In the genomic region with DNA sequence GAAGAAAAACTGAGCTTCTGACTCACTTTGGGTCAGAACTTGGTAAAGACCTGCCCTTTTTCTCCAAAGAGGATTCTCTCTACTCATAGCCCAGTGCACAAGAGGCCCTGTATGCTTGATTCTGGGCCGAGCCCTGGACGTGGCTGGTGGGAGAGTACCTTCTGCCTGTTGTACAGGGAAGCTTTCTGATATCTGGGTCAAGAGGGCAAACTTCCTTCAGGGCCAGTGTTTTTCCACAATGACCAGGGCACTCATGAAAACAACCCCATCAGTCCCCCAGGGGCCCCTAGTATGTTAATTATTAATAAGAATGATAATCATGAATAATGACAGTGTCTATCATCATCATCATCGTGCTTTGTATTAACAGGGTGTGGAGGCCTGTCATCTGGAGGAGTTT, we compare ENCODE assay signal across 1 cellular context.
TF ChIP-seq lines count a peak whose summit lies in the region.

No MANE protein-coding gene starts in this region.

TF ChIP-seq in HepG2, 621 proteins besides CTCF, POLR2A, EP300 and RAD21 (continued from another document and continues in another):
- TF ChIP-seq, protein P1, sequence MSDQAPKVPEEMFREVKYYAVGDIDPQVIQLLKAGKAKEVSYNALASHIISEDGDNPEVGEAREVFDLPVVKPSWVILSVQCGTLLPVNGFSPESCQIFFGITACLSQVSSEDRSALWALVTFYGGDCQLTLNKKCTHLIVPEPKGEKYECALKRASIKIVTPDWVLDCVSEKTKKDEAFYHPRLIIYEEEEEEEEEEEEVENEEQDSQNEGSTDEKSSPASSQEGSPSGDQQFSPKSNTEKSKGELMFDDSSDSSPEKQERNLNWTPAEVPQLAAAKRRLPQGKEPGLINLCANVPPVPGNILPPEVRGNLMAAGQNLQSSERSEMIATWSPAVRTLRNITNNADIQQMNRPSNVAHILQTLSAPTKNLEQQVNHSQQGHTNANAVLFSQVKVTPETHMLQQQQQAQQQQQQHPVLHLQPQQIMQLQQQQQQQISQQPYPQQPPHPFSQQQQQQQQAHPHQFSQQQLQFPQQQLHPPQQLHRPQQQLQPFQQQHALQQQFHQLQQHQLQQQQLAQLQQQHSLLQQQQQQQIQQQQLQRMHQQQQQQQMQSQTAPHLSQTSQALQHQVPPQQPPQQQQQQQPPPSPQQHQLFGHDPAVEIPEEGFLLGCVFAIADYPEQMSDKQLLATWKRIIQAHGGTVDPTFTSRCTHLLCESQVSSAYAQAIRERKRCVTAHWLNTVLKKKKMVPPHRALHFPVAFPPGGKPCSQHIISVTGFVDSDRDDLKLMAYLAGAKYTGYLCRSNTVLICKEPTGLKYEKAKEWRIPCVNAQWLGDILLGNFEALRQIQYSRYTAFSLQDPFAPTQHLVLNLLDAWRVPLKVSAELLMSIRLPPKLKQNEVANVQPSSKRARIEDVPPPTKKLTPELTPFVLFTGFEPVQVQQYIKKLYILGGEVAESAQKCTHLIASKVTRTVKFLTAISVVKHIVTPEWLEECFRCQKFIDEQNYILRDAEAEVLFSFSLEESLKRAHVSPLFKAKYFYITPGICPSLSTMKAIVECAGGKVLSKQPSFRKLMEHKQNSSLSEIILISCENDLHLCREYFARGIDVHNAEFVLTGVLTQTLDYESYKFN (CRISPR knock-in tag; conservative IDR thresholded peaks at IDR 0.05) = peak; percentile 68
- TF ChIP-seq NR2F1 (CRISPR knock-in tag; IDR thresholded peaks at IDR 0.05) = peak in 1 of 2 experiments; percentile 18; a peak in 2 of 4 replicates
- TF ChIP-seq ZNF605 (CRISPR knock-in tag; IDR thresholded peaks at IDR 0.05) = peak; percentile 34; the same call in 1 of the 2 replicates
- TF ChIP-seq MED13 (CRISPR knock-in tag; IDR thresholded peaks at IDR 0.05) = 0 out of 2 replicates have a peak, but pooled peaks have one; percentile 25
- TF ChIP-seq ZFX (CRISPR knock-in tag; IDR thresholded peaks at IDR 0.05; ENCODE audit: low read depth) = peak; percentile 47; the same call in 1 of the 2 replicates
- TF ChIP-seq SP2 (CRISPR knock-in tag; IDR thresholded peaks at IDR 0.05) = no peak
- no peak for TF ChIP-seq ZNF281 (CRISPR knock-in tag; IDR thresholded peaks at IDR 0.05; ENCODE audit: borderline replicate concordance)
- peak; percentile 46; the same call in 1 of the 2 replicates for TF ChIP-seq MED1 (CRISPR knock-in tag; IDR thresholded peaks at IDR 0.05)
- TF ChIP-seq PHF21A (CRISPR knock-in tag; IDR thresholded peaks at IDR 0.05) = 0 out of 2 replicates have a peak, but pooled peaks have one; percentile 5
- TF ChIP-seq PATZ1 (CRISPR knock-in tag; IDR thresholded peaks at IDR 0.05) = 0 out of 2 replicates have a peak, but pooled peaks have one; percentile 7
- no peak for TF ChIP-seq TOE1 (CRISPR knock-in tag; IDR thresholded peaks at IDR 0.05)
- TF ChIP-seq FOXJ3 (CRISPR knock-in tag; IDR thresholded peaks at IDR 0.05; ENCODE audit: borderline replicate concordance) = peak; percentile 57; the same call in 1 of the 2 replicates
- no peak for TF ChIP-seq CC2D1A (CRISPR knock-in tag; IDR thresholded peaks at IDR 0.05)
- TF ChIP-seq ELF4 (CRISPR knock-in tag; IDR thresholded peaks at IDR 0.05; ENCODE audit: borderline replicate concordance) = no peak
- peak; percentile 27; the same call in 1 of the 2 replicates for TF ChIP-seq IKZF5 (CRISPR knock-in tag; IDR thresholded peaks at IDR 0.05)
- no peak for TF ChIP-seq SOX13 (IDR thresholded peaks at IDR 0.05)
- peak in 1 of 2 experiments; percentile 47; a peak in 1 of 4 replicates for TF ChIP-seq SOX13 (CRISPR knock-in tag; conservative IDR thresholded peaks at IDR 0.05 in 1 of 2, IDR thresholded peaks at IDR 0.05 in 1 of 2)
- peak; percentile 33; the same call in 1 of the 2 replicates for TF ChIP-seq ISL2 (CRISPR knock-in tag; IDR thresholded peaks at IDR 0.05)
- TF ChIP-seq CHD4 (IDR thresholded peaks at IDR 0.05; ENCODE audit: borderline replicate concordance, low read length) = no peak
- TF ChIP-seq, protein P2, sequence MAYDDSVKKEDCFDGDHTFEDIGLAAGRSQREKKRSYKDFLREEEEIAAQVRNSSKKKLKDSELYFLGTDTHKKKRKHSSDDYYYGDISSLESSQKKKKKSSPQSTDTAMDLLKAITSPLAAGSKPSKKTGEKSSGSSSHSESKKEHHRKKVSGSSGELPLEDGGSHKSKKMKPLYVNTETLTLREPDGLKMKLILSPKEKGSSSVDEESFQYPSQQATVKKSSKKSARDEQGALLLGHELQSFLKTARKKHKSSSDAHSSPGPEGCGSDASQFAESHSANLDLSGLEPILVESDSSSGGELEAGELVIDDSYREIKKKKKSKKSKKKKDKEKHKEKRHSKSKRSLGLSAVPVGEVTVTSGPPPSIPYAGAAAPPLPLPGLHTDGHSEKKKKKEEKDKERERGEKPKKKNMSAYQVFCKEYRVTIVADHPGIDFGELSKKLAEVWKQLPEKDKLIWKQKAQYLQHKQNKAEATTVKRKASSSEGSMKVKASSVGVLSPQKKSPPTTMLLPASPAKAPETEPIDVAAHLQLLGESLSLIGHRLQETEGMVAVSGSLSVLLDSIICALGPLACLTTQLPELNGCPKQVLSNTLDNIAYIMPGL (CRISPR knock-in tag; IDR thresholded peaks at IDR 0.05; ENCODE audit: borderline replicate concordance in 1 of 2, low read depth in 1 of 2) = 0 out of 4 replicates have a peak, but pooled peaks of 1 of the 2 experiments have one; percentile 35
- TF ChIP-seq, protein P3, sequence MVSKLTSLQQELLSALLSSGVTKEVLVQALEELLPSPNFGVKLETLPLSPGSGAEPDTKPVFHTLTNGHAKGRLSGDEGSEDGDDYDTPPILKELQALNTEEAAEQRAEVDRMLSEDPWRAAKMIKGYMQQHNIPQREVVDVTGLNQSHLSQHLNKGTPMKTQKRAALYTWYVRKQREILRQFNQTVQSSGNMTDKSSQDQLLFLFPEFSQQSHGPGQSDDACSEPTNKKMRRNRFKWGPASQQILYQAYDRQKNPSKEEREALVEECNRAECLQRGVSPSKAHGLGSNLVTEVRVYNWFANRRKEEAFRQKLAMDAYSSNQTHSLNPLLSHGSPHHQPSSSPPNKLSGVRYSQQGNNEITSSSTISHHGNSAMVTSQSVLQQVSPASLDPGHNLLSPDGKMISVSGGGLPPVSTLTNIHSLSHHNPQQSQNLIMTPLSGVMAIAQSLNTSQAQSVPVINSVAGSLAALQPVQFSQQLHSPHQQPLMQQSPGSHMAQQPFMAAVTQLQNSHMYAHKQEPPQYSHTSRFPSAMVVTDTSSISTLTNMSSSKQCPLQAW (CRISPR knock-in tag; IDR thresholded peaks at IDR 0.05) = 0 out of 2 replicates have a peak, but pooled peaks have one; percentile 36
- no peak for TF ChIP-seq DPF2 (CRISPR knock-in tag; IDR thresholded peaks at IDR 0.05; ENCODE audit: borderline replicate concordance, low read depth)
- peak; percentile 57 for TF ChIP-seq HNF4A (CRISPR knock-in tag; IDR thresholded peaks at IDR 0.05)
- TF ChIP-seq SIN3A (IDR thresholded peaks at IDR 0.05; ENCODE audit: borderline replicate concordance, low read depth, low read length) = no peak
- TF ChIP-seq ZNF788 (CRISPR knock-in tag; IDR thresholded peaks at IDR 0.05; ENCODE audit: borderline replicate concordance) = 0 out of 2 replicates have a peak, but pooled peaks have one; percentile 33
- TF ChIP-seq MEF2D (CRISPR knock-in tag; IDR thresholded peaks at IDR 0.05) = no peak
- 0 out of 2 replicates have a peak, but pooled peaks have one; percentile 46 for TF ChIP-seq NFKB2 (CRISPR knock-in tag; IDR thresholded peaks at IDR 0.05; ENCODE audit: borderline replicate concordance)
- TF ChIP-seq NR2F2 (IDR thresholded peaks at IDR 0.05; ENCODE audit: borderline replicate concordance, low read depth) = peak; percentile 49; the same call in 1 of the 2 replicates
- peak; percentile 59; the same call in 1 of the 2 replicates for TF ChIP-seq NR2F6 (IDR thresholded peaks at IDR 0.05)
- peak; percentile 59; the same call in 1 of the 2 replicates for TF ChIP-seq NR2F6 (CRISPR knock-in tag; IDR thresholded peaks at IDR 0.05)
- no peak for TF ChIP-seq HIVEP1 (CRISPR knock-in tag; IDR thresholded peaks at IDR 0.05)
- no peak for TF ChIP-seq EHMT2 (IDR thresholded peaks at IDR 0.05; ENCODE audit: borderline replicate concordance, low read depth, low read length)
- TF ChIP-seq ZNF333 (CRISPR knock-in tag; IDR thresholded peaks at IDR 0.05; ENCODE audit: borderline replicate concordance) = no peak
- TF ChIP-seq MTERF4 (CRISPR knock-in tag; IDR thresholded peaks at IDR 0.05) = no peak
- peak; percentile 30; the same call in 1 of the 2 replicates for TF ChIP-seq ZNF430 (CRISPR knock-in tag; IDR thresholded peaks at IDR 0.05)
- 0 out of 2 replicates have a peak, but pooled peaks have one; percentile 16 for TF ChIP-seq FOXP4 (CRISPR knock-in tag; IDR thresholded peaks at IDR 0.05)
